In genomic region chr10:72615985-72616384, GRCh38 we compare ENCODE assay signal across 23 cellular contexts.
"Had no signal": no experiment of that assay in that cellular context is flagged by ENCODE, and none has a peak within 500 bp of the region (broad histone marks: within the 10 kb centered on the region; RNA-seq: fewer than 3 reads in every experiment).

No MANE protein-coding gene starts in this region.

- H3K36me3 ChIP-seq: esophagus squamous epithelium, heart left ventricle, left ventricle myocardium inferior, sigmoid colon, stomach, thoracic aorta, upper lobe of right lung had no signal

- H3K27ac ChIP-seq: body of pancreas, esophagus squamous epithelium, left ventricle myocardium inferior, sigmoid colon, stomach, thoracic aorta, upper lobe of right lung had no signal

- H3K27me3 Mint-ChIP-seq: activated CD4-positive, alpha-beta memory T cell treated with anti-CD3 and anti-CD28 coated beads, Interleukin-2, amount 10 ng/mL, durations not matched to agents 7 days and 5 days; activated CD8-positive, alpha-beta memory T cell treated with anti-CD3 and anti-CD28 coated beads, Interleukin-2, amount 10 ng/mL, durations not matched to agents 7 days and 5 days; activated naive CD8-positive, alpha-beta T cell treated with anti-CD3 and anti-CD28 coated beads, Interleukin-2, amount 10 ng/mL, durations not matched to agents 7 days and 5 days had no signal

- H3K27ac Mint-ChIP-seq: activated CD4-positive, alpha-beta memory T cell treated with anti-CD3 and anti-CD28 coated beads, Interleukin-2, amount 10 ng/mL, durations not matched to agents 7 days and 5 days; activated CD8-positive, alpha-beta memory T cell treated with anti-CD3 and anti-CD28 coated beads, Interleukin-2, amount 10 ng/mL, durations not matched to agents 7 days and 5 days; activated naive CD8-positive, alpha-beta T cell treated with anti-CD3 and anti-CD28 coated beads, Interleukin-2, amount 10 ng/mL, durations not matched to agents 7 days and 5 days; stimulated activated effector memory CD8-positive, alpha-beta T cell treated with anti-CD3 and anti-CD28 coated beads, Interleukin-12 subunit alpha, Interleukin-12 subunit beta, amount 100 ng/mL, for 72 hours; T-helper 2 cell treated with Interferon-gamma antibody and Interleukin-4, amounts not matched to agents 5 μg/mL and 100 μg/mL, for 36 hours had no signal

- ATAC-seq: activated CD8-positive, alpha-beta memory T cell treated with anti-CD3 and anti-CD28 coated beads, Interleukin-2, amount 10 ng/mL, durations not matched to agents 7 days and 5 days; body of pancreas; stimulated activated effector memory CD8-positive, alpha-beta T cell treated with anti-CD3 and anti-CD28 coated beads, Interleukin-12 subunit alpha, Interleukin-12 subunit beta, amount 100 ng/mL, for 72 hours; upper lobe of right lung; WTC11 had no signal

- H3K27me3 ChIP-seq: body of pancreas, esophagus squamous epithelium, heart left ventricle, sigmoid colon, stomach, upper lobe of right lung had no signal

- DNase-seq: activated CD4-positive, alpha-beta memory T cell treated with anti-CD3 and anti-CD28 coated beads, Interleukin-2, amount 10 ng/mL, durations not matched to agents 7 days and 5 days; activated CD4-positive, alpha-beta T cell treated with anti-CD3 and anti-CD28 coated beads for 4 hours; activated CD8-positive, alpha-beta memory T cell treated with anti-CD3 and anti-CD28 coated beads, Interleukin-2, amount 10 ng/mL, durations not matched to agents 7 days and 5 days; activated naive CD8-positive, alpha-beta T cell treated with anti-CD3 and anti-CD28 coated beads, Interleukin-2, amount 10 ng/mL, durations not matched to agents 7 days and 5 days; activated T-cell treated with anti-CD3 and anti-CD28 coated beads, Interleukin-2, amount 50 U/mL, for 1 hour; body of pancreas; dermis blood vessel endothelial cell; effector memory CD4-positive, alpha-beta T cell; esophagus squamous epithelium; kidney glomerular epithelial cell; left ventricle myocardium inferior; mammary epithelial cell; sigmoid colon; stimulated activated CD4-positive, alpha-beta T cell treated with anti-CD3 and anti-CD28 coated beads, Interleukin-4, amount 100 ng/mL, for 24 hours; stomach; upper lobe of right lung had no signal

- H3K9me3 ChIP-seq: body of pancreas, esophagus squamous epithelium, sigmoid colon, stomach, thoracic aorta, upper lobe of right lung had no signal

- FAIRE-seq: frontal cortex had no signal

- H3K4me3 Mint-ChIP-seq: activated CD4-positive, alpha-beta memory T cell treated with anti-CD3 and anti-CD28 coated beads, Interleukin-2, amount 10 ng/mL, durations not matched to agents 7 days and 5 days; activated CD8-positive, alpha-beta memory T cell treated with anti-CD3 and anti-CD28 coated beads, Interleukin-2, amount 10 ng/mL, durations not matched to agents 7 days and 5 days; activated naive CD8-positive, alpha-beta T cell treated with anti-CD3 and anti-CD28 coated beads, Interleukin-2, amount 10 ng/mL, durations not matched to agents 7 days and 5 days; nephron; stimulated activated effector memory CD8-positive, alpha-beta T cell treated with anti-CD3 and anti-CD28 coated beads, Interleukin-12 subunit alpha, Interleukin-12 subunit beta, amount 100 ng/mL, for 72 hours; T-helper 2 cell treated with Interferon-gamma antibody and Interleukin-4, amounts not matched to agents 5 μg/mL and 100 μg/mL, for 36 hours; WTC11 had no signal

- H3K4me3 ChIP-seq: body of pancreas, esophagus squamous epithelium, heart left ventricle, left ventricle myocardium inferior, sigmoid colon, stomach, thoracic aorta, upper lobe of right lung had no signal
